Comparison of ENCODE assay signal across 1 cellular context in genomic region chrX:120140293-120140981, GRCh38.
TF ChIP-seq lines count a peak whose summit lies in the region.

No MANE protein-coding gene starts in this region.

TF ChIP-seq in H1, 55 proteins besides CTCF, POLR2A, EP300 and RAD21:
- TF ChIP-seq TAF1 (IDR thresholded peaks at IDR 0.05; ENCODE audit: low read depth, low read length) (no peak), EZH2 (IDR thresholded peaks at IDR 0.05; ENCODE audit: low read depth, low read length, severe bottlenecking) (no peak), KDM1A (IDR thresholded peaks at IDR 0.05; ENCODE audit: borderline replicate concordance, low read length) (no peak), CTBP2 (IDR thresholded peaks at IDR 0.05; ENCODE audit: borderline replicate concordance, insufficient read depth, insufficient read length, low read length) (no peak), KDM4A (IDR thresholded peaks at IDR 0.05; ENCODE audit: low read depth, low read length, severe bottlenecking) (no peak), E2F6 (IDR thresholded peaks at IDR 0.05) (peak; percentile 53; the same call in 1 of the 2 replicates), SP1 (IDR thresholded peaks at IDR 0.05; ENCODE audit: low read depth, low read length) (peak; percentile 28; the same call in 1 of the 2 replicates), SIN3A (conservative IDR thresholded peaks at IDR 0.05 in 1 of 2, IDR thresholded peaks at IDR 0.05 in 1 of 2; ENCODE audit: low read depth in 1 of 2, low read length in 2 of 2) (peak; percentile 97 to 99), CHD2 (IDR thresholded peaks at IDR 0.05; ENCODE audit: low read length) (no peak), MAFK (IDR thresholded peaks at IDR 0.05; ENCODE audit: low read depth, low read length) (no peak), JUN (IDR thresholded peaks at IDR 0.05; ENCODE audit: low read depth, low read length) (no peak), MAX (IDR thresholded peaks at IDR 0.05) (peak; percentile 97), EGR1 (IDR thresholded peaks at IDR 0.05; ENCODE audit: borderline replicate concordance, low read depth, low read length) (0 out of 2 replicates have a peak, but pooled peaks have one; percentile 2), POU5F1 (IDR thresholded peaks at IDR 0.05; ENCODE audit: low read depth, low read length) (0 out of 2 replicates have a peak, but pooled peaks have one; percentile 50), NRF1 (IDR thresholded peaks at IDR 0.05; ENCODE audit: low read depth, low read length) (no peak), SP4 (IDR thresholded peaks at IDR 0.05; ENCODE audit: low read length) (no peak), RFX5 (IDR thresholded peaks at IDR 0.05; ENCODE audit: borderline replicate concordance, low read depth, low read length) (no peak), TCF12 (IDR thresholded peaks at IDR 0.05; ENCODE audit: low read depth, low read length) (no peak), CEBPB (IDR thresholded peaks at IDR 0.05; ENCODE audit: low read depth, low read length) (0 out of 2 replicates have a peak, but pooled peaks have one; percentile 13), SIX5 (IDR thresholded peaks at IDR 0.05; ENCODE audit: low read depth, low read length) (no peak), SUZ12 (IDR thresholded peaks at IDR 0.05; ENCODE audit: low read length) (no peak), GTF2F1 (IDR thresholded peaks at IDR 0.05; ENCODE audit: borderline replicate concordance, low read depth, low read length) (no peak), USF2 (IDR thresholded peaks at IDR 0.05; ENCODE audit: low read length) (peak; percentile 71), TAF7 (optimal IDR thresholded peaks at IDR 0.05; ENCODE audit: borderline replicate concordance, low read depth, low read length) (no peak), CBX8 (IDR thresholded peaks at IDR 0.05; ENCODE audit: borderline replicate concordance, low read depth, low read length) (no peak), YY1 (IDR thresholded peaks at IDR 0.05; ENCODE audit: low read depth, low read length) (peak; percentile 92), CHD7 (IDR thresholded peaks at IDR 0.05; ENCODE audit: insufficient replicate concordance, low read length) (no peak), JUND (IDR thresholded peaks at IDR 0.05; ENCODE audit: low read length) (no peak), SAP30 (IDR thresholded peaks at IDR 0.05; ENCODE audit: insufficient read depth, insufficient replicate concordance, low read length) (peak; percentile 81), BCL11A (IDR thresholded peaks at IDR 0.05; ENCODE audit: low read depth in 2 of 2, low read length in 2 of 2) (no peak)
